ENCODE assay signal across 16 cellular contexts in genomic region chr3:52827866-52828376, GRCh38. TPM values are rescaled to one million over a fixed set of nuclear protein-coding genes. Genes with fewer than 3 reads are reported as not detected.
DNase-seq lines count a peak whose midpoint lies in the region; TF ChIP-seq lines count a peak whose summit lies in the region.
"Had no signal": no experiment of that assay in that cellular context is flagged by ENCODE, and none has a peak within 500 bp of the region (broad histone marks: within the 10 kb centered on the region; RNA-seq: fewer than 3 reads in every experiment).

No MANE protein-coding gene starts in this region.

- WGBS in liver: 34% methylated on average over 10 of the region's 10 CpGs

- DNase-seq in DMS53 (lab: John Stamatoyannopoulos, UW) (peak; percentile 60), DMS53 treated with DMSO at 0.1 percent for 48 hours (lab: John Stamatoyannopoulos, UW; ENCODE audit: unreplicated experiment) (no peak), cardiac fibroblast (ENCODE audit: low read depth in 2 of 2) (no peak), tibial artery (no peak), NCI-H510A (lab: John Stamatoyannopoulos, UW) (no peak), GM19240 (ENCODE audit: insufficient read length, low spot score) (no peak)
- no peak for DNase-seq in stimulated activated CD4-positive, alpha-beta T cell treated with anti-CD3 and anti-CD28 coated beads, Interleukin-12 subunit alpha, Interleukin-12 subunit beta, amount 100 ng/mL, for 4 hours
- DNase-seq: 8988T; activated CD4-positive, CD25-positive, alpha-beta regulatory T cell treated with anti-CD3 and anti-CD28 coated beads, Interleukin-2, amount 50 U/mL, for 72 hours; activated naive CD4-positive, alpha-beta T cell; CD8-positive, alpha-beta T cell; effector memory CD4-positive, alpha-beta T cell; NCI-H524; stimulated activated CD4-positive, alpha-beta T cell treated with anti-CD3 and anti-CD28 coated beads, Interleukin-1b, Interleukin-23, amount 100 ng/mL, for 48 hours; T-helper 1 cell had no signal

- intact Hi-C loops in tibial artery (cut with DNase I; ENCODE audit: low total_unique reads): loop anchor here (10.0 kb wide), 1 partner anchor 53 kb away; the partner anchor contains the start of genes ITIH1 and NEK4

- peak; percentile 16 for TF ChIP-seq CTCF in cardiac fibroblast (IDR thresholded peaks at IDR 0.05; ENCODE audit: low read depth, low read length)
- TF ChIP-seq CTCF in liver (IDR thresholded peaks at IDR 0.05; ENCODE audit: low read depth, low read length, missing input control): peak; percentile 44
- TF ChIP-seq CTCF in tibial artery (IDR thresholded peaks at IDR 0.05): no peak

- H3K36me3 ChIP-seq in liver (ENCODE audit: control insufficient read depth in 4 of 4, insufficient read depth in 3 of 4, low read depth in 1 of 4, low read length in 3 of 4): peaks cover 14 to 46% (median 36%) of the 10 kb centered on the region in 4 donors
- peaks cover 36 to 58% (median 38%) of the 10 kb centered on the region in 3 donors for H3K36me3 ChIP-seq in tibial artery

- no peaks in the 10 kb centered on the region for H3K9me3 ChIP-seq in liver (ENCODE audit: control insufficient read depth in 4 of 4, low read length in 3 of 4)
- H3K9me3 ChIP-seq in tibial artery: no peaks in the 10 kb centered on the region

- peak overlapping the region; percentile 37 to 46 for H3K9ac ChIP-seq in liver (ENCODE audit: low read depth in 1 of 2, low read length in 2 of 2)

- H3K4me3 ChIP-seq in cardiac fibroblast (replicated peaks in 1 of 2; ENCODE audit: low read depth in 2 of 2, low read length in 2 of 2) (no peak overlapping the region), liver (ENCODE audit: low read depth in 1 of 3, low read length in 3 of 3) (peak overlapping the region; percentile 62 to 94 (median 93)), tibial artery (no peak overlapping the region)

- peaks cover 2 to 72% (median 57%) of the 10 kb centered on the region in 4 donors for H3K4me1 ChIP-seq in liver (ENCODE audit: control insufficient read depth in 4 of 4, insufficient read depth in 4 of 4, low read length in 3 of 4)
- H3K4me1 ChIP-seq in tibial artery: peaks cover 0 to 60% (median 43%) of the 10 kb centered on the region in 4 donors

- TF ChIP-seq RAD21 in liver (IDR thresholded peaks at IDR 0.05): peak; percentile 63 to 64

- H3K27me3 ChIP-seq in liver (ENCODE audit: control insufficient read depth in 4 of 4, insufficient read depth in 4 of 4, low read length in 3 of 4) (no peaks in the 10 kb centered on the region), tibial artery (no peaks in the 10 kb centered on the region)

- peak overlapping the region; percentile 96 to 99 for H3K27ac ChIP-seq in liver (ENCODE audit: low read depth in 1 of 2, low read length in 2 of 2)
- peak overlapping the region; percentile 54 to 90 for H3K27ac ChIP-seq in tibial artery

TF ChIP-seq in liver, 16 proteins besides CTCF, POLR2A, EP300 and RAD21:
- peak; percentile 62 to 64 for TF ChIP-seq EGR1 (IDR thresholded peaks at IDR 0.05; ENCODE audit: low read depth in 2 of 2)
- TF ChIP-seq SP1 (IDR thresholded peaks at IDR 0.05): peak; percentile 74
- no peak for TF ChIP-seq FOXA2 (IDR thresholded peaks at IDR 0.05)
- peak; percentile 68 to 85 for TF ChIP-seq RXRA (IDR thresholded peaks at IDR 0.05)
- TF ChIP-seq MAX (IDR thresholded peaks at IDR 0.05): peak; percentile 74
- peak; percentile 60 for TF ChIP-seq JUND (IDR thresholded peaks at IDR 0.05)
- TF ChIP-seq HNF4G (IDR thresholded peaks at IDR 0.05): no peak
- TF ChIP-seq TAF1 (conservative IDR thresholded peaks at IDR 0.05): peak; percentile 83
- peak; percentile 79 for TF ChIP-seq REST (IDR thresholded peaks at IDR 0.05)
- TF ChIP-seq FOXA1 (IDR thresholded peaks at IDR 0.05): no peak
- TF ChIP-seq ZBTB33 (IDR thresholded peaks at IDR 0.05): peak; percentile 49
- peak in 1 of 2 donors; percentile 48 for TF ChIP-seq GABPA (IDR thresholded peaks at IDR 0.05 in 1 of 2, conservative IDR thresholded peaks at IDR 0.05 in 1 of 2)
- TF ChIP-seq HNF4A (conservative IDR thresholded peaks at IDR 0.05): peak; percentile 52 to 68
- TF ChIP-seq NR2F2 (IDR thresholded peaks at IDR 0.05): no peak
- TF ChIP-seq ATF3 (IDR thresholded peaks at IDR 0.05): peak; percentile 62
- peak; percentile 84 for TF ChIP-seq YY1 (IDR thresholded peaks at IDR 0.05)

RNA-seq across cellular contexts. Expression of gene ITIH4, which starts 2.6 kb away (rescaled TPM):
- total RNA-seq in liver: 1,000 to 10,000 TPM in 1 of 2 donors, 100 to 1,000 TPM in 1; 447 to 2,000 TPM
- polyA plus RNA-seq in liver: 1,000 to 10,000 TPM; 2,821 to 3,354 TPM

RNA-seq across cellular contexts. Expression of gene MUSTN1, which starts 6.9 kb away (rescaled TPM):
- total RNA-seq in liver: 10 to 100 TPM in 1 of 2 donors, under 1 TPM in 1; 0.25 to 12.1 TPM
- 1 to 10 TPM; 1.8 to 6.1 TPM for polyA plus RNA-seq in liver

RNA-seq across cellular contexts. Expression of gene ITIH3, which starts 33.3 kb away (rescaled TPM):
- total RNA-seq in liver: 1,000 to 10,000 TPM in 1 of 2 donors, 100 to 1,000 TPM in 1; 507 to 1,075 TPM
- 1,000 to 10,000 TPM in 1 of 2 donors, 100 to 1,000 TPM in 1; 743 to 1,326 TPM for polyA plus RNA-seq in liver
- total RNA-seq: CD8-positive, alpha-beta T cell had no signal

RNA-seq across cellular contexts. Expression of gene ITIH1, which starts 50.5 kb away (rescaled TPM):
- 1,000 to 10,000 TPM; 1,022 to 1,400 TPM for total RNA-seq in liver
- 1,000 to 10,000 TPM; 1,193 to 1,291 TPM for polyA plus RNA-seq in liver
- total RNA-seq: CD8-positive, alpha-beta T cell had no signal

RNA-seq across cellular contexts. Expression of gene NEK4, which starts 57.2 kb away (rescaled TPM):
- 10 to 100 TPM; 24.0 to 28.7 TPM for total RNA-seq in liver
- 1 to 10 TPM; 5.4 to 6.8 TPM for polyA plus RNA-seq in liver

Comparison
In these comparisons a context has a peak if more than half of its experiments do, and no peak if none do; other contexts are left out.
1. H3K4me3 ChIP-seq: peak in liver (3 of 3); none in cardiac fibroblast (0 of 2) and tibial artery (0 of 2).
2. CTCF ChIP-seq: peak in cardiac fibroblast (single experiment) and liver (single experiment); none in tibial artery (0 of 2).